1 cellular context compared by ENCODE assay signal in the genomic region with DNA sequence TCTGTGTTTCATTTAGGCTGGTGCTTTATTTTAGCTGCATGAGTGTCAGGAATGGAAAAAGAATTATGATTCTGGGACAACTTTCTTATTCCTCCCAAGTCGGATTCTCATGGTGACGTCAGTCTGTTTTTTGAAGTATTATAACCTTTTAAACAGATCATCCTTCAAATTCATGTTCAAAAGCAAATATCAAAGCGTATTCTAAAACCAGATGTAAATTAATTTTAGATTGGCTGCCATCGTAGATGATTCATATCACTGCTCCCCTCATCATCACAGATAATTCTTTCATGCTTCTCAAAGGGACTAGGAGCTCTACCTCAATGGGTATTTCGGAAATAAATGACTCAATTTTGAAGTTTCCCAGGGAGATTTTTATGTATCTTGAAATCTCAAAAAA.
TF ChIP-seq lines count a peak whose summit lies in the region.

No MANE protein-coding gene starts in this region.

TF ChIP-seq in WTC11, 78 proteins besides CTCF, POLR2A, EP300 and RAD21:
- TF ChIP-seq, protein P1, sequence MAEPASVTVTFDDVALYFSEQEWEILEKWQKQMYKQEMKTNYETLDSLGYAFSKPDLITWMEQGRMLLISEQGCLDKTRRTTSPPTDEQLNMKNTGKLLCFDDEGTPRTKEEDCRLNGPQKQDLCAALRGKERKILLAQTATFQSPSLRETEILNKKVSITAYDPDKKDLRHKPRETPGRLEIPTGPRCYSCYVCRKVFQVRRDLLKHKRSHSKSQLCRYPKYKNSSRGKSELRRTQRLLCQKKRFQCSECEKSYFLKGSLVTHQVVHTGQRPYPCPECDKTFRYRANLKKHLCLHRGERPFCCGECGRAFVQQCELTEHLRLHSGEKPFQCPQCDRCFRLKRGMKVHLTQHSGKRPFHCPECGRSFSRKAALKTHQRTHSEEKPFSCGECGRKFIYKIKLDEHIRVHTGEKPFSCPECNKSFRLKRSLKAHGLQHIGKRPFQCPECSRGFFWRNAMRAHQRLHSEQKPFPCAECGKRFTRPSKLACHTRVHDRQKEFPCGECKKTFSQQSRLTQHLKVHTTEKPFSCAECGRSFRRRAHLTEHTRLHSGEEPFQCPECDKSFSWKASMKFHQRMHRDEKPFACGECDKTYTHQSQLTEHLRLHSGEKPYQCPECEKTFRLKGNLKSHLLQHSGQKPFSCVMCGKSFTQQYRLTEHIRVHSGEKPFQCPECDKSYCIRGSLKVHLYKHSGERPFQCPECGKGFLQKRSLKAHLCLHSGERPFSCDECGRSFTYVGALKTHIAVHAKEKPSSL (CRISPR knock-in tag; conservative IDR thresholded peaks at IDR 0.05), result no peak
- TF ChIP-seq, protein P2, sequence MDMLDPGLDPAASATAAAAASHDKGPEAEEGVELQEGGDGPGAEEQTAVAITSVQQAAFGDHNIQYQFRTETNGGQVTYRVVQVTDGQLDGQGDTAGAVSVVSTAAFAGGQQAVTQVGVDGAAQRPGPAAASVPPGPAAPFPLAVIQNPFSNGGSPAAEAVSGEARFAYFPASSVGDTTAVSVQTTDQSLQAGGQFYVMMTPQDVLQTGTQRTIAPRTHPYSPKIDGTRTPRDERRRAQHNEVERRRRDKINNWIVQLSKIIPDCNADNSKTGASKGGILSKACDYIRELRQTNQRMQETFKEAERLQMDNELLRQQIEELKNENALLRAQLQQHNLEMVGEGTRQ (CRISPR knock-in tag; IDR thresholded peaks at IDR 0.05), result no peak
- TF ChIP-seq GTF2I (CRISPR knock-in tag; conservative IDR thresholded peaks at IDR 0.05) (no peak), ZNF121 (CRISPR knock-in tag; IDR thresholded peaks at IDR 0.05) (no peak), SMAD4 (CRISPR knock-in tag; IDR thresholded peaks at IDR 0.05) (no peak), ARID4B (CRISPR knock-in tag; IDR thresholded peaks at IDR 0.05; ENCODE audit: borderline replicate concordance) (no peak), ZNF396 (CRISPR knock-in tag; IDR thresholded peaks at IDR 0.05; ENCODE audit: borderline replicate concordance) (no peak), E2F5 (CRISPR knock-in tag; IDR thresholded peaks at IDR 0.05) (no peak), NFYB (CRISPR knock-in tag; conservative IDR thresholded peaks at IDR 0.05; ENCODE audit: low read depth) (no peak)
TF ChIP-seq in WTC11: peak in this region for 0.
